ENCODE assay signal across 1 cellular context in the genomic region with DNA sequence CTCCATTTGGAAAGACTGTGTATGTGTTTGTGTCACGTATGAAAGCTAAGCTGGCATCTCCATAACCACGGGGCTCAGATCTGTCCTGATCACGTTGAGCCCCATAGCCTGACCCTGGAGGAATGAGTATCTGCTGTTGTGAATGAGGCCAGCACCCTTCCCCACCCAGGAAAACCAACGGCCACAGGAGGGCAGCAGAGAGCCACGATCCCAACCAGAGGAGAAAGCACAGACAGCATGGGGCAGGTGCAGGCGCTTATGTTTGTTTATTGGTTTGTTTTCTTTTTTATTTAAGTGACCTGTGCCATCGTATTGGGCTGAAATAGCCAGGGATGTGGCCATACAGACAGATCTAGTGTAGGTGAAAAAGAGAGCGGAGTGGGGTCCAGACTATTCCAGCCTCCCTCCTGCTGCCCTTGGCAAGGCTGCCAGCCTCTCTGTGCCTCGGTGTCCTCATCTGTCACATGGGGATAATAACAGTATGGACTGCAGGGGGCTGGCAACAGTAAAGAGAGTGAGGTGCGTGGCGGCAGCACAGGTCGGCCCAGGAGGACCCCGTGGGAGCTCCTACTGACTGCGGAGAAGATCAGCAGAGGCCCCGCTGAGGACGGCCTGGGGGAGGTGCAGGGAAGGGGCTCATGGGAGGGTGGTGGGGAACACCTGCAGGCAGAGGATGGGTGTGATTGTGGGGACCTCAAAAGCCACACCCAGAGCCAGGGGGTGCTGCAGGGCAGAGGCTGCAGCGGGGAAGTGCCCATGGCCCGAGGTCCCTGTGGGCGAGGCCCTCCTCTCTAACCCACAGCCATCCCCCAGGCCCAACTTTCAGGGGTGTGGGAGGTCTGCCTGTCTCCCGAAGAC.
A peak's percentile ranks its signal among the peaks of the same experiment; 100 is the strongest.
TF ChIP-seq lines count a peak whose summit lies in the region.

No MANE protein-coding gene starts in this region.

TF ChIP-seq in HEK293, 187 proteins besides CTCF, POLR2A, EP300 and RAD21 (continued from another document and continues in another):
- no peak for TF ChIP-seq ZNF175 (tag by site-specific recombination; IDR thresholded peaks at IDR 0.05)
- TF ChIP-seq ZNF350 (tag by site-specific recombination; IDR thresholded peaks at IDR 0.05), result no peak
- peak; percentile 44; the same call in 1 of the 2 replicates for TF ChIP-seq ZFP37 (tag by site-specific recombination; IDR thresholded peaks at IDR 0.05)
- TF ChIP-seq ZFP69B (tag by site-specific recombination; IDR thresholded peaks at IDR 0.05), result no peak
- TF ChIP-seq, protein P1, sequence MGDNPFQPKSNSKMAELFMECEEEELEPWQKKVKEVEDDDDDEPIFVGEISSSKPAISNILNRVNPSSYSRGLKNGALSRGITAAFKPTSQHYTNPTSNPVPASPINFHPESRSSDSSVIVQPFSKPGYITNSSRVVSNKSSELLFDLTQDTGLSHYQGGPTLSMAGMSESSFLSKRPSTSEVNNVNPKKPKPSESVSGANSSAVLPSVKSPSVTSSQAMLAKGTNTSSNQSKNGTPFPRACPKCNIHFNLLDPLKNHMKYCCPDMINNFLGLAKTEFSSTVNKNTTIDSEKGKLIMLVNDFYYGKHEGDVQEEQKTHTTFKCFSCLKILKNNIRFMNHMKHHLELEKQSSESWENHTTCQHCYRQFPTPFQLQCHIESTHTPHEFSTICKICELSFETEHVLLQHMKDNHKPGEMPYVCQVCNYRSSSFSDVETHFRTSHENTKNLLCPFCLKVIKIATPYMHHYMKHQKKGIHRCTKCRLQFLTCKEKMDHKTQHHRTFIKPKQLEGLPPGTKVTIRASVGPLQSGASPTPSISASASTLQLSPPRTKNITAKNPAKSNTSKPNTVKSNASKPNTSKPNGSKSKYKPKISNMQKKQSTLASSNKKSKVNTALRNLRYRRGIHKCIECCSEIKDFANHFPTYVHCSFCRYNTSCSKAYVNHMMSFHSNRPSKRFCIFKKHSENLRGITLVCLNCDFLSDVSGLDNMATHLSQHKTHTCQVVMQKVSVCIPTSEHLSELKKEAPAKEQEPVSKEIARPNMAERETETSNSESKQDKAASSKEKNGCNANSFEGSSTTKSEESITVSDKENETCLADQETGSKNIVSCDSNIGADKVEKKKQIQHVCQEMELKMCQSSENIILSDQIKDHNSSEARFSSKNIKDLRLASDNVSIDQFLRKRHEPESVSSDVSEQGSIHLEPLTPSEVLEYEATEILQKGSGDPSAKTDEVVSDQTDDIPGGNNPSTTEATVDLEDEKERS (tag by site-specific recombination; IDR thresholded peaks at IDR 0.05), result no peak
- 0 out of 2 replicates have a peak, but pooled peaks have one; percentile 18 for TF ChIP-seq SP3 (tag by site-specific recombination; IDR thresholded peaks at IDR 0.05)
- TF ChIP-seq, protein P2, sequence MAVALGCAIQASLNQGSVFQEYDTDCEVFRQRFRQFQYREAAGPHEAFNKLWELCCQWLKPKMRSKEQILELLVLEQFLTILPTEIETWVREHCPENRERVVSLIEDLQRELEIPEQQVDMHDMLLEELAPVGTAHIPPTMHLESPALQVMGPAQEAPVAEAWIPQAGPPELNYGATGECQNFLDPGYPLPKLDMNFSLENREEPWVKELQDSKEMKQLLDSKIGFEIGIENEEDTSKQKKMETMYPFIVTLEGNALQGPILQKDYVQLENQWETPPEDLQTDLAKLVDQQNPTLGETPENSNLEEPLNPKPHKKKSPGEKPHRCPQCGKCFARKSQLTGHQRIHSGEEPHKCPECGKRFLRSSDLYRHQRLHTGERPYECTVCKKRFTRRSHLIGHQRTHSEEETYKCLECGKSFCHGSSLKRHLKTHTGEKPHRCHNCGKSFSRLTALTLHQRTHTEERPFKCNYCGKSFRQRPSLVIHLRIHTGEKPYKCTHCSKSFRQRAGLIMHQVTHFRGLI (tag by site-specific recombination; IDR thresholded peaks at IDR 0.05), result no peak
- TF ChIP-seq ZNF623 (tag by site-specific recombination; IDR thresholded peaks at IDR 0.05), result no peak
- TF ChIP-seq ZNF626 (tag by site-specific recombination; IDR thresholded peaks at IDR 0.05), result no peak
- no peak for TF ChIP-seq ZNF140 (tag by site-specific recombination; IDR thresholded peaks at IDR 0.05)
- no peak for TF ChIP-seq ZFP41 (tag by site-specific recombination; IDR thresholded peaks at IDR 0.05; ENCODE audit: borderline replicate concordance)
- peak; percentile 68; the same call in 1 of the 2 replicates for TF ChIP-seq ZNF501 (tag by site-specific recombination; IDR thresholded peaks at IDR 0.05)
- TF ChIP-seq, protein P3, sequence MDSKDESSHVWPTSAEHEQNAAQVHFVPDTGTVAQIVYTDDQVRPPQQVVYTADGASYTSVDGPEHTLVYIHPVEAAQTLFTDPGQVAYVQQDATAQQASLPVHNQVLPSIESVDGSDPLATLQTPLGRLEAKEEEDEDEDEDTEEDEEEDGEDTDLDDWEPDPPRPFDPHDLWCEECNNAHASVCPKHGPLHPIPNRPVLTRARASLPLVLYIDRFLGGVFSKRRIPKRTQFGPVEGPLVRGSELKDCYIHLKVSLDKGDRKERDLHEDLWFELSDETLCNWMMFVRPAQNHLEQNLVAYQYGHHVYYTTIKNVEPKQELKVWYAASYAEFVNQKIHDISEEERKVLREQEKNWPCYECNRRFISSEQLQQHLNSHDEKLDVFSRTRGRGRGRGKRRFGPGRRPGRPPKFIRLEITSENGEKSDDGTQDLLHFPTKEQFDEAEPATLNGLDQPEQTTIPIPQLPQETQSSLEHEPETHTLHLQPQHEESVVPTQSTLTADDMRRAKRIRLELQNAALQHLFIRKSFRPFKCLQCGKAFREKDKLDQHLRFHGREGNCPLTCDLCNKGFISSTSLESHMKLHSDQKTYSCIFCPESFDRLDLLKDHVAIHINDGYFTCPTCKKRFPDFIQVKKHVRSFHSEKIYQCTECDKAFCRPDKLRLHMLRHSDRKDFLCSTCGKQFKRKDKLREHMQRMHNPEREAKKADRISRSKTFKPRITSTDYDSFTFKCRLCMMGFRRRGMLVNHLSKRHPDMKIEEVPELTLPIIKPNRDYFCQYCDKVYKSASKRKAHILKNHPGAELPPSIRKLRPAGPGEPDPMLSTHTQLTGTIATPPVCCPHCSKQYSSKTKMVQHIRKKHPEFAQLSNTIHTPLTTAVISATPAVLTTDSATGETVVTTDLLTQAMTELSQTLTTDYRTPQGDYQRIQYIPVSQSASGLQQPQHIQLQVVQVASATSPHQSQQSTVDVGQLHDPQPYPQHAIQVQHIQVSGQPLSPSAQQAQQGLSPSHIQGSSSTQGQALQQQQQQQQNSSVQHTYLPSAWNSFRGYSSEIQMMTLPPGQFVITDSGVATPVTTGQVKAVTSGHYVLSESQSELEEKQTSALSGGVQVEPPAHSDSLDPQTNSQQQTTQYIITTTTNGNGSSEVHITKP (tag by site-specific recombination; IDR thresholded peaks at IDR 0.05), result no peak
- TF ChIP-seq, protein P4, sequence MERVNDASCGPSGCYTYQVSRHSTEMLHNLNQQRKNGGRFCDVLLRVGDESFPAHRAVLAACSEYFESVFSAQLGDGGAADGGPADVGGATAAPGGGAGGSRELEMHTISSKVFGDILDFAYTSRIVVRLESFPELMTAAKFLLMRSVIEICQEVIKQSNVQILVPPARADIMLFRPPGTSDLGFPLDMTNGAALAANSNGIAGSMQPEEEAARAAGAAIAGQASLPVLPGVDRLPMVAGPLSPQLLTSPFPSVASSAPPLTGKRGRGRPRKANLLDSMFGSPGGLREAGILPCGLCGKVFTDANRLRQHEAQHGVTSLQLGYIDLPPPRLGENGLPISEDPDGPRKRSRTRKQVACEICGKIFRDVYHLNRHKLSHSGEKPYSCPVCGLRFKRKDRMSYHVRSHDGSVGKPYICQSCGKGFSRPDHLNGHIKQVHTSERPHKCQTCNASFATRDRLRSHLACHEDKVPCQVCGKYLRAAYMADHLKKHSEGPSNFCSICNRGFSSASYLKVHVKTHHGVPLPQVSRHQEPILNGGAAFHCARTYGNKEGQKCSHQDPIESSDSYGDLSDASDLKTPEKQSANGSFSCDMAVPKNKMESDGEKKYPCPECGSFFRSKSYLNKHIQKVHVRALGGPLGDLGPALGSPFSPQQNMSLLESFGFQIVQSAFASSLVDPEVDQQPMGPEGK (tag by site-specific recombination; IDR thresholded peaks at IDR 0.05), result 0 out of 2 replicates have a peak, but pooled peaks have one; percentile 23
- no peak for TF ChIP-seq ZNF114 (tag by site-specific recombination; IDR thresholded peaks at IDR 0.05)
- TF ChIP-seq ZNF510 (tag by site-specific recombination; IDR thresholded peaks at IDR 0.05; ENCODE audit: insufficient replicate concordance), result no peak
- TF ChIP-seq BCL11B (tag by site-specific recombination; IDR thresholded peaks at IDR 0.05; ENCODE audit: low read depth), result no peak
- no peak for TF ChIP-seq SCRT2 (tag by site-specific recombination; IDR thresholded peaks at IDR 0.05)
- TF ChIP-seq, protein P5, sequence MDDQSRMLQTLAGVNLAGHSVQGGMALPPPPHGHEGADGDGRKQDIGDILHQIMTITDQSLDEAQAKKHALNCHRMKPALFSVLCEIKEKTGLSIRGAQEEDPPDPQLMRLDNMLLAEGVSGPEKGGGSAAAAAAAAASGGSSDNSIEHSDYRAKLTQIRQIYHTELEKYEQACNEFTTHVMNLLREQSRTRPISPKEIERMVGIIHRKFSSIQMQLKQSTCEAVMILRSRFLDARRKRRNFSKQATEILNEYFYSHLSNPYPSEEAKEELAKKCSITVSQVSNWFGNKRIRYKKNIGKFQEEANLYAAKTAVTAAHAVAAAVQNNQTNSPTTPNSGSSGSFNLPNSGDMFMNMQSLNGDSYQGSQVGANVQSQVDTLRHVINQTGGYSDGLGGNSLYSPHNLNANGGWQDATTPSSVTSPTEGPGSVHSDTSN (CRISPR knock-in tag; IDR thresholded peaks at IDR 0.05), result no peak
- peak; percentile 50; the same call in 1 of the 2 replicates for TF ChIP-seq KLF8 (tag by site-specific recombination; IDR thresholded peaks at IDR 0.05)
- TF ChIP-seq, protein P6, sequence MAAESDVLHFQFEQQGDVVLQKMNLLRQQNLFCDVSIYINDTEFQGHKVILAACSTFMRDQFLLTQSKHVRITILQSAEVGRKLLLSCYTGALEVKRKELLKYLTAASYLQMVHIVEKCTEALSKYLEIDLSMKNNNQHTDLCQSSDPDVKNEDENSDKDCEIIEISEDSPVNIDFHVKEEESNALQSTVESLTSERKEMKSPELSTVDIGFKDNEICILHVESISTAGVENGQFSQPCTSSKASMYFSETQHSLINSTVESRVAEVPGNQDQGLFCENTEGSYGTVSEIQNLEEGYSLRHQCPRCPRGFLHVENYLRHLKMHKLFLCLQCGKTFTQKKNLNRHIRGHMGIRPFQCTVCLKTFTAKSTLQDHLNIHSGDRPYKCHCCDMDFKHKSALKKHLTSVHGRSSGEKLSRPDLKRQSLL (tag by site-specific recombination; IDR thresholded peaks at IDR 0.05), result no peak
- TF ChIP-seq ZNF654 (tag by site-specific recombination; IDR thresholded peaks at IDR 0.05; ENCODE audit: low read depth), result peak; percentile 96
- TF ChIP-seq ZNF341 (tag by site-specific recombination; IDR thresholded peaks at IDR 0.05; ENCODE audit: low read depth), result 0 out of 2 replicates have a peak, but pooled peaks have one; percentile 14
- no peak for TF ChIP-seq ZNF548 (tag by site-specific recombination; IDR thresholded peaks at IDR 0.05)
- TF ChIP-seq ZNF768 (tag by site-specific recombination; IDR thresholded peaks at IDR 0.05), result no peak
- TF ChIP-seq, protein P7, sequence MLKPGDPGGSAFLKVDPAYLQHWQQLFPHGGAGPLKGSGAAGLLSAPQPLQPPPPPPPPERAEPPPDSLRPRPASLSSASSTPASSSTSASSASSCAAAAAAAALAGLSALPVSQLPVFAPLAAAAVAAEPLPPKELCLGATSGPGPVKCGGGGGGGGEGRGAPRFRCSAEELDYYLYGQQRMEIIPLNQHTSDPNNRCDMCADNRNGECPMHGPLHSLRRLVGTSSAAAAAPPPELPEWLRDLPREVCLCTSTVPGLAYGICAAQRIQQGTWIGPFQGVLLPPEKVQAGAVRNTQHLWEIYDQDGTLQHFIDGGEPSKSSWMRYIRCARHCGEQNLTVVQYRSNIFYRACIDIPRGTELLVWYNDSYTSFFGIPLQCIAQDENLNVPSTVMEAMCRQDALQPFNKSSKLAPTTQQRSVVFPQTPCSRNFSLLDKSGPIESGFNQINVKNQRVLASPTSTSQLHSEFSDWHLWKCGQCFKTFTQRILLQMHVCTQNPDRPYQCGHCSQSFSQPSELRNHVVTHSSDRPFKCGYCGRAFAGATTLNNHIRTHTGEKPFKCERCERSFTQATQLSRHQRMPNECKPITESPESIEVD (tag by site-specific recombination; IDR thresholded peaks at IDR 0.05), result no peak
- peak; percentile 58; the same call in 1 of the 2 replicates for TF ChIP-seq ZNF600 (tag by site-specific recombination; IDR thresholded peaks at IDR 0.05)
- TF ChIP-seq, protein P8, sequence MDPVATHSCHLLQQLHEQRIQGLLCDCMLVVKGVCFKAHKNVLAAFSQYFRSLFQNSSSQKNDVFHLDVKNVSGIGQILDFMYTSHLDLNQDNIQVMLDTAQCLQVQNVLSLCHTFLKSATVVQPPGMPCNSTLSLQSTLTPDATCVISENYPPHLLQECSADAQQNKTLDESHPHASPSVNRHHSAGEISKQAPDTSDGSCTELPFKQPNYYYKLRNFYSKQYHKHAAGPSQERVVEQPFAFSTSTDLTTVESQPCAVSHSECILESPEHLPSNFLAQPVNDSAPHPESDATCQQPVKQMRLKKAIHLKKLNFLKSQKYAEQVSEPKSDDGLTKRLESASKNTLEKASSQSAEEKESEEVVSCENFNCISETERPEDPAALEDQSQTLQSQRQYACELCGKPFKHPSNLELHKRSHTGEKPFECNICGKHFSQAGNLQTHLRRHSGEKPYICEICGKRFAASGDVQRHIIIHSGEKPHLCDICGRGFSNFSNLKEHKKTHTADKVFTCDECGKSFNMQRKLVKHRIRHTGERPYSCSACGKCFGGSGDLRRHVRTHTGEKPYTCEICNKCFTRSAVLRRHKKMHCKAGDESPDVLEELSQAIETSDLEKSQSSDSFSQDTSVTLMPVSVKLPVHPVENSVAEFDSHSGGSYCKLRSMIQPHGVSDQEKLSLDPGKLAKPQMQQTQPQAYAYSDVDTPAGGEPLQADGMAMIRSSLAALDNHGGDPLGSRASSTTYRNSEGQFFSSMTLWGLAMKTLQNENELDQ (tag by site-specific recombination; IDR thresholded peaks at IDR 0.05; ENCODE audit: low read depth), result no peak
- TF ChIP-seq, protein P9, sequence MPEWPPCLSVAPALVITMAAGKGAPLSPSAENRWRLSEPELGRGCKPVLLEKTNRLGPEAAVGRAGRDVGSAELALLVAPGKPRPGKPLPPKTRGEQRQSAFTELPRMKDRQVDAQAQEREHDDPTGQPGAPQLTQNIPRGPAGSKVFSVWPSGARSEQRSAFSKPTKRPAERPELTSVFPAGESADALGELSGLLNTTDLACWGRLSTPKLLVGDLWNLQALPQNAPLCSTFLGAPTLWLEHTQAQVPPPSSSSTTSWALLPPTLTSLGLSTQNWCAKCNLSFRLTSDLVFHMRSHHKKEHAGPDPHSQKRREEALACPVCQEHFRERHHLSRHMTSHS (tag by site-specific recombination; IDR thresholded peaks at IDR 0.05), result no peak
- TF ChIP-seq TCF7L2 (IDR thresholded peaks at IDR 0.05; ENCODE audit: borderline replicate concordance, low read depth, low read length), result no peak
- TF ChIP-seq ZNF621 (tag by site-specific recombination; IDR thresholded peaks at IDR 0.05), result no peak
- peak; percentile 36; the same call in 1 of the 2 replicates for TF ChIP-seq GLIS1 (tag by site-specific recombination; IDR thresholded peaks at IDR 0.05)
- TF ChIP-seq ZEB2 (tag by site-specific recombination; IDR thresholded peaks at IDR 0.05), result peak; percentile 78; the same call in 1 of the 2 replicates
- no peak for TF ChIP-seq ZNF521 (tag by site-specific recombination; IDR thresholded peaks at IDR 0.05)
- 0 out of 2 replicates have a peak, but pooled peaks have one; percentile 17 for TF ChIP-seq ZNF610 (tag by site-specific recombination; IDR thresholded peaks at IDR 0.05; ENCODE audit: borderline replicate concordance)
- no peak for TF ChIP-seq ZNF394 (tag by site-specific recombination; IDR thresholded peaks at IDR 0.05; ENCODE audit: borderline replicate concordance)
- TF ChIP-seq ZNF202 (tag by site-specific recombination; IDR thresholded peaks at IDR 0.05; ENCODE audit: borderline replicate concordance), result no peak
- TF ChIP-seq ZXDB (tag by site-specific recombination; IDR thresholded peaks at IDR 0.05), result no peak
